Comparison of ENCODE assay signal across 1 cellular context in the genomic region with DNA sequence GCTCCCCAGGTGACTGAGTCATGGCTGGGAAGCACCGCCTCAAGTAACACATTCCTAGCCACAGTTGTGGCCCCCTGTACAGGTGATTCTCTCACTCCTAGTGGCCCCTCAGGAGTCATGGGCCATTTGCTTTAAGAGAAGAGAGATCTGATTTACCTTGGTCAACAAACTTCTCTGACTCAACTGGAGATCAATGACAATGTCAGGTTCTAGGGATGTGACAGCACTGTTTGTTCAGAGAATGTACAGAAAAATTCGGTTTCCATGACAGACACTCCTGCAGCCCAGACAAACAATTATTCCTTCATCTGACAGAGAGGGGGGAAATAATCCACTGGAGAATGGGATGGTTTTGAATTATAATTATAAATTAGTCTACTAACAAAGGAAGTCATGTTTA.
TF ChIP-seq lines count a peak whose summit lies in the region.

No MANE protein-coding gene starts in this region.

TF ChIP-seq in HepG2, 621 proteins besides CTCF, POLR2A, EP300 and RAD21 (continued from another document and continues in another):
- TF ChIP-seq, protein P1, sequence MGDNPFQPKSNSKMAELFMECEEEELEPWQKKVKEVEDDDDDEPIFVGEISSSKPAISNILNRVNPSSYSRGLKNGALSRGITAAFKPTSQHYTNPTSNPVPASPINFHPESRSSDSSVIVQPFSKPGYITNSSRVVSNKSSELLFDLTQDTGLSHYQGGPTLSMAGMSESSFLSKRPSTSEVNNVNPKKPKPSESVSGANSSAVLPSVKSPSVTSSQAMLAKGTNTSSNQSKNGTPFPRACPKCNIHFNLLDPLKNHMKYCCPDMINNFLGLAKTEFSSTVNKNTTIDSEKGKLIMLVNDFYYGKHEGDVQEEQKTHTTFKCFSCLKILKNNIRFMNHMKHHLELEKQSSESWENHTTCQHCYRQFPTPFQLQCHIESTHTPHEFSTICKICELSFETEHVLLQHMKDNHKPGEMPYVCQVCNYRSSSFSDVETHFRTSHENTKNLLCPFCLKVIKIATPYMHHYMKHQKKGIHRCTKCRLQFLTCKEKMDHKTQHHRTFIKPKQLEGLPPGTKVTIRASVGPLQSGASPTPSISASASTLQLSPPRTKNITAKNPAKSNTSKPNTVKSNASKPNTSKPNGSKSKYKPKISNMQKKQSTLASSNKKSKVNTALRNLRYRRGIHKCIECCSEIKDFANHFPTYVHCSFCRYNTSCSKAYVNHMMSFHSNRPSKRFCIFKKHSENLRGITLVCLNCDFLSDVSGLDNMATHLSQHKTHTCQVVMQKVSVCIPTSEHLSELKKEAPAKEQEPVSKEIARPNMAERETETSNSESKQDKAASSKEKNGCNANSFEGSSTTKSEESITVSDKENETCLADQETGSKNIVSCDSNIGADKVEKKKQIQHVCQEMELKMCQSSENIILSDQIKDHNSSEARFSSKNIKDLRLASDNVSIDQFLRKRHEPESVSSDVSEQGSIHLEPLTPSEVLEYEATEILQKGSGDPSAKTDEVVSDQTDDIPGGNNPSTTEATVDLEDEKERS (CRISPR knock-in tag; IDR thresholded peaks at IDR 0.05), result 0 out of 2 replicates have a peak, but pooled peaks have one; percentile 37
- TF ChIP-seq ZNF75D (CRISPR knock-in tag; IDR thresholded peaks at IDR 0.05; ENCODE audit: borderline replicate concordance), result no peak
- TF ChIP-seq ZNF652 (CRISPR knock-in tag; IDR thresholded peaks at IDR 0.05; ENCODE audit: borderline replicate concordance, low read depth), result 0 out of 2 replicates have a peak, but pooled peaks have one; percentile 25
- TF ChIP-seq ZNF333 (CRISPR knock-in tag; IDR thresholded peaks at IDR 0.05; ENCODE audit: borderline replicate concordance), result no peak
- TF ChIP-seq RBM39 (IDR thresholded peaks at IDR 0.05; ENCODE audit: low read depth, low read length, poor library complexity, severe bottlenecking), result no peak
- TF ChIP-seq STAG1 (CRISPR knock-in tag; IDR thresholded peaks at IDR 0.05), result no peak
- TF ChIP-seq ZNF670 (CRISPR knock-in tag; IDR thresholded peaks at IDR 0.05; ENCODE audit: borderline replicate concordance), result no peak
- TF ChIP-seq, protein P2, sequence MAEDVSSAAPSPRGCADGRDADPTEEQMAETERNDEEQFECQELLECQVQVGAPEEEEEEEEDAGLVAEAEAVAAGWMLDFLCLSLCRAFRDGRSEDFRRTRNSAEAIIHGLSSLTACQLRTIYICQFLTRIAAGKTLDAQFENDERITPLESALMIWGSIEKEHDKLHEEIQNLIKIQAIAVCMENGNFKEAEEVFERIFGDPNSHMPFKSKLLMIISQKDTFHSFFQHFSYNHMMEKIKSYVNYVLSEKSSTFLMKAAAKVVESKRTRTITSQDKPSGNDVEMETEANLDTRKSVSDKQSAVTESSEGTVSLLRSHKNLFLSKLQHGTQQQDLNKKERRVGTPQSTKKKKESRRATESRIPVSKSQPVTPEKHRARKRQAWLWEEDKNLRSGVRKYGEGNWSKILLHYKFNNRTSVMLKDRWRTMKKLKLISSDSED (CRISPR knock-in tag; IDR thresholded peaks at IDR 0.05), result no peak
- TF ChIP-seq, protein P3, sequence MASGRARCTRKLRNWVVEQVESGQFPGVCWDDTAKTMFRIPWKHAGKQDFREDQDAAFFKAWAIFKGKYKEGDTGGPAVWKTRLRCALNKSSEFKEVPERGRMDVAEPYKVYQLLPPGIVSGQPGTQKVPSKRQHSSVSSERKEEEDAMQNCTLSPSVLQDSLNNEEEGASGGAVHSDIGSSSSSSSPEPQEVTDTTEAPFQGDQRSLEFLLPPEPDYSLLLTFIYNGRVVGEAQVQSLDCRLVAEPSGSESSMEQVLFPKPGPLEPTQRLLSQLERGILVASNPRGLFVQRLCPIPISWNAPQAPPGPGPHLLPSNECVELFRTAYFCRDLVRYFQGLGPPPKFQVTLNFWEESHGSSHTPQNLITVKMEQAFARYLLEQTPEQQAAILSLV (CRISPR knock-in tag; IDR thresholded peaks at IDR 0.05; ENCODE audit: borderline replicate concordance), result no peak
- TF ChIP-seq FOXP1 (IDR thresholded peaks at IDR 0.05), result no peak
- TF ChIP-seq FOXP1 (CRISPR knock-in tag; IDR thresholded peaks at IDR 0.05), result peak; percentile 65
- TF ChIP-seq, protein P4, sequence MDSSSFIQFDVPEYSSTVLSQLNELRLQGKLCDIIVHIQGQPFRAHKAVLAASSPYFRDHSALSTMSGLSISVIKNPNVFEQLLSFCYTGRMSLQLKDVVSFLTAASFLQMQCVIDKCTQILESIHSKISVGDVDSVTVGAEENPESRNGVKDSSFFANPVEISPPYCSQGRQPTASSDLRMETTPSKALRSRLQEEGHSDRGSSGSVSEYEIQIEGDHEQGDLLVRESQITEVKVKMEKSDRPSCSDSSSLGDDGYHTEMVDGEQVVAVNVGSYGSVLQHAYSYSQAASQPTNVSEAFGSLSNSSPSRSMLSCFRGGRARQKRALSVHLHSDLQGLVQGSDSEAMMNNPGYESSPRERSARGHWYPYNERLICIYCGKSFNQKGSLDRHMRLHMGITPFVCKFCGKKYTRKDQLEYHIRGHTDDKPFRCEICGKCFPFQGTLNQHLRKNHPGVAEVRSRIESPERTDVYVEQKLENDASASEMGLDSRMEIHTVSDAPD (CRISPR knock-in tag; IDR thresholded peaks at IDR 0.05), result no peak
- 0 out of 2 replicates have a peak, but pooled peaks have one; percentile 20 for TF ChIP-seq MIXL1 (CRISPR knock-in tag; IDR thresholded peaks at IDR 0.05)
- no peak for TF ChIP-seq ZNF235 (CRISPR knock-in tag; IDR thresholded peaks at IDR 0.05; ENCODE audit: borderline replicate concordance)
- TF ChIP-seq CREB1 (IDR thresholded peaks at IDR 0.05), result peak; percentile 55
- TF ChIP-seq CREB1 (CRISPR knock-in tag; IDR thresholded peaks at IDR 0.05), result no peak
- TF ChIP-seq FOSL2 (CRISPR knock-in tag; IDR thresholded peaks at IDR 0.05), result peak; percentile 89
- TF ChIP-seq ISX (CRISPR knock-in tag; conservative IDR thresholded peaks at IDR 0.05), result no peak
- TF ChIP-seq HMG20A (CRISPR knock-in tag; IDR thresholded peaks at IDR 0.05; ENCODE audit: borderline replicate concordance), result peak; percentile 93; the same call in 1 of the 2 replicates
- TF ChIP-seq GFI1 (CRISPR knock-in tag; IDR thresholded peaks at IDR 0.05; ENCODE audit: borderline replicate concordance), result peak; percentile 96
- no peak for TF ChIP-seq AGO2 (optimal IDR thresholded peaks at IDR 0.05; ENCODE audit: low read depth, low read length)
- TF ChIP-seq, protein P5, sequence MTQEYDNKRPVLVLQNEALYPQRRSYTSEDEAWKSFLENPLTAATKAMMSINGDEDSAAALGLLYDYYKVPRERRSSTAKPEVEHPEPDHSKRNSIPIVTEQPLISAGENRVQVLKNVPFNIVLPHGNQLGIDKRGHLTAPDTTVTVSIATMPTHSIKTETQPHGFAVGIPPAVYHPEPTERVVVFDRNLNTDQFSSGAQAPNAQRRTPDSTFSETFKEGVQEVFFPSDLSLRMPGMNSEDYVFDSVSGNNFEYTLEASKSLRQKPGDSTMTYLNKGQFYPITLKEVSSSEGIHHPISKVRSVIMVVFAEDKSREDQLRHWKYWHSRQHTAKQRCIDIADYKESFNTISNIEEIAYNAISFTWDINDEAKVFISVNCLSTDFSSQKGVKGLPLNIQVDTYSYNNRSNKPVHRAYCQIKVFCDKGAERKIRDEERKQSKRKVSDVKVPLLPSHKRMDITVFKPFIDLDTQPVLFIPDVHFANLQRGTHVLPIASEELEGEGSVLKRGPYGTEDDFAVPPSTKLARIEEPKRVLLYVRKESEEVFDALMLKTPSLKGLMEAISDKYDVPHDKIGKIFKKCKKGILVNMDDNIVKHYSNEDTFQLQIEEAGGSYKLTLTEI (CRISPR knock-in tag; conservative IDR thresholded peaks at IDR 0.05), result no peak
- TF ChIP-seq ZNF772 (CRISPR knock-in tag; IDR thresholded peaks at IDR 0.05), result no peak
- no peak for TF ChIP-seq ZFP37 (CRISPR knock-in tag; IDR thresholded peaks at IDR 0.05; ENCODE audit: borderline replicate concordance)
- TF ChIP-seq NRL (CRISPR knock-in tag; IDR thresholded peaks at IDR 0.05; ENCODE audit: borderline replicate concordance), result no peak
- no peak for TF ChIP-seq EZH2 (conservative IDR thresholded peaks at IDR 0.05; ENCODE audit: low read depth, low read length)
- peak; percentile 61 for TF ChIP-seq FOXA1 (IDR thresholded peaks at IDR 0.05)
- TF ChIP-seq FOXA1 (CRISPR knock-in tag; IDR thresholded peaks at IDR 0.05), result peak; percentile 55; the same call in 1 of the 2 replicates
- TF ChIP-seq THAP11 (CRISPR knock-in tag; IDR thresholded peaks at IDR 0.05), result peak; percentile 19; the same call in 1 of the 2 replicates
- TF ChIP-seq, protein P6, sequence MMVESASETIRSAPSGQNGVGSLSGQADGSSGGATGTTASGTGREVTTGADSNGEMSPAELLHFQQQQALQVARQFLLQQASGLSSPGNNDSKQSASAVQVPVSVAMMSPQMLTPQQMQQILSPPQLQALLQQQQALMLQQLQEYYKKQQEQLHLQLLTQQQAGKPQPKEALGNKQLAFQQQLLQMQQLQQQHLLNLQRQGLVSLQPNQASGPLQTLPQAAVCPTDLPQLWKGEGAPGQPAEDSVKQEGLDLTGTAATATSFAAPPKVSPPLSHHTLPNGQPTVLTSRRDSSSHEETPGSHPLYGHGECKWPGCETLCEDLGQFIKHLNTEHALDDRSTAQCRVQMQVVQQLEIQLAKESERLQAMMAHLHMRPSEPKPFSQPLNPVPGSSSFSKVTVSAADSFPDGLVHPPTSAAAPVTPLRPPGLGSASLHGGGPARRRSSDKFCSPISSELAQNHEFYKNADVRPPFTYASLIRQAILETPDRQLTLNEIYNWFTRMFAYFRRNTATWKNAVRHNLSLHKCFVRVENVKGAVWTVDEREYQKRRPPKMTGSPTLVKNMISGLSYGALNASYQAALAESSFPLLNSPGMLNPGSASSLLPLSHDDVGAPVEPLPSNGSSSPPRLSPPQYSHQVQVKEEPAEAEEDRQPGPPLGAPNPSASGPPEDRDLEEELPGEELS (CRISPR knock-in tag; IDR thresholded peaks at IDR 0.05), result peak; percentile 42; the same call in 1 of the 2 replicates
- TF ChIP-seq SAP130 (CRISPR knock-in tag; IDR thresholded peaks at IDR 0.05; ENCODE audit: low read depth), result peak; percentile 80
- no peak for TF ChIP-seq PLRG1 (conservative IDR thresholded peaks at IDR 0.05)
- TF ChIP-seq FOSL1 (CRISPR knock-in tag; IDR thresholded peaks at IDR 0.05; ENCODE audit: borderline replicate concordance), result peak; percentile 44; the same call in 1 of the 2 replicates
- peak; percentile 83 for TF ChIP-seq RCOR2 (CRISPR knock-in tag; IDR thresholded peaks at IDR 0.05)
- TF ChIP-seq, protein P7, sequence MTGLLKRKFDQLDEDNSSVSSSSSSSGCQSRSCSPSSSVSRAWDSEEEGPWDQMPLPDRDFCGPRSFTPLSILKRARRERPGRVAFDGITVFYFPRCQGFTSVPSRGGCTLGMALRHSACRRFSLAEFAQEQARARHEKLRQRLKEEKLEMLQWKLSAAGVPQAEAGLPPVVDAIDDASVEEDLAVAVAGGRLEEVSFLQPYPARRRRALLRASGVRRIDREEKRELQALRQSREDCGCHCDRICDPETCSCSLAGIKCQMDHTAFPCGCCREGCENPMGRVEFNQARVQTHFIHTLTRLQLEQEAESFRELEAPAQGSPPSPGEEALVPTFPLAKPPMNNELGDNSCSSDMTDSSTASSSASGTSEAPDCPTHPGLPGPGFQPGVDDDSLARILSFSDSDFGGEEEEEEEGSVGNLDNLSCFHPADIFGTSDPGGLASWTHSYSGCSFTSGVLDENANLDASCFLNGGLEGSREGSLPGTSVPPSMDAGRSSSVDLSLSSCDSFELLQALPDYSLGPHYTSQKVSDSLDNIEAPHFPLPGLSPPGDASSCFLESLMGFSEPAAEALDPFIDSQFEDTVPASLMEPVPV (CRISPR knock-in tag; IDR thresholded peaks at IDR 0.05), result no peak
- TF ChIP-seq ZNF253 (CRISPR knock-in tag; IDR thresholded peaks at IDR 0.05; ENCODE audit: borderline replicate concordance), result no peak
- TF ChIP-seq, protein P8, sequence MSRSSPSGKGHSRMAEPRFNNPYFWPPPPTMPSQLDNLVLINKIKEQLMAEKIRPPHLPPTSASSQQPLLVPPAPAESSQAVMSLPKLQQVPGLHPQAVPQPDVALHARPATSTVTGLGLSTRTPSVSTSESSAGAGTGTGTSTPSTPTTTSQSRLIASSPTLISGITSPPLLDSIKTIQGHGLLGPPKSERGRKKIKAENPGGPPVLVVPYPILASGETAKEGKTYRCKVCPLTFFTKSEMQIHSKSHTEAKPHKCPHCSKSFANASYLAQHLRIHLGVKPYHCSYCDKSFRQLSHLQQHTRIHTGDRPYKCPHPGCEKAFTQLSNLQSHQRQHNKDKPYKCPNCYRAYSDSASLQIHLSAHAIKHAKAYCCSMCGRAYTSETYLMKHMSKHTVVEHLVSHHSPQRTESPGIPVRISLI (CRISPR knock-in tag; IDR thresholded peaks at IDR 0.05; ENCODE audit: borderline replicate concordance), result no peak
- TF ChIP-seq NKX3-1 (CRISPR knock-in tag; IDR thresholded peaks at IDR 0.05), result no peak
- TF ChIP-seq, protein P9, sequence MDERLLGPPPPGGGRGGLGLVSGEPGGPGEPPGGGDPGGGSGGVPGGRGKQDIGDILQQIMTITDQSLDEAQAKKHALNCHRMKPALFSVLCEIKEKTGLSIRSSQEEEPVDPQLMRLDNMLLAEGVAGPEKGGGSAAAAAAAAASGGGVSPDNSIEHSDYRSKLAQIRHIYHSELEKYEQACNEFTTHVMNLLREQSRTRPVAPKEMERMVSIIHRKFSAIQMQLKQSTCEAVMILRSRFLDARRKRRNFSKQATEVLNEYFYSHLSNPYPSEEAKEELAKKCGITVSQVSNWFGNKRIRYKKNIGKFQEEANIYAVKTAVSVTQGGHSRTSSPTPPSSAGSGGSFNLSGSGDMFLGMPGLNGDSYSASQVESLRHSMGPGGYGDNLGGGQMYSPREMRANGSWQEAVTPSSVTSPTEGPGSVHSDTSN (CRISPR knock-in tag; IDR thresholded peaks at IDR 0.05), result no peak
- TF ChIP-seq, protein P10, sequence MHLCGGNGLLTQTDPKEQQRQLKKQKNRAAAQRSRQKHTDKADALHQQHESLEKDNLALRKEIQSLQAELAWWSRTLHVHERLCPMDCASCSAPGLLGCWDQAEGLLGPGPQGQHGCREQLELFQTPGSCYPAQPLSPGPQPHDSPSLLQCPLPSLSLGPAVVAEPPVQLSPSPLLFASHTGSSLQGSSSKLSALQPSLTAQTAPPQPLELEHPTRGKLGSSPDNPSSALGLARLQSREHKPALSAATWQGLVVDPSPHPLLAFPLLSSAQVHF (CRISPR knock-in tag; IDR thresholded peaks at IDR 0.05), result no peak
- no peak for TF ChIP-seq ZNF160 (CRISPR knock-in tag; IDR thresholded peaks at IDR 0.05)
